ENCODE assay signal across 15 cellular contexts in genomic region chr4:7049739-7050138, GRCh38.
"Had no signal": no experiment of that assay in that cellular context is flagged by ENCODE, and none has a peak within 500 bp of the region (broad histone marks: within the 10 kb centered on the region; RNA-seq: fewer than 3 reads in every experiment).

No MANE protein-coding gene starts in this region.

- H3K27me3 Mint-ChIP-seq: activated naive CD8-positive, alpha-beta T cell treated with anti-CD3 and anti-CD28 coated beads, Interleukin-2, amount 10 ng/mL, durations not matched to agents 7 days and 5 days had no signal

- H3K27ac Mint-ChIP-seq: activated naive CD8-positive, alpha-beta T cell treated with anti-CD3 and anti-CD28 coated beads, Interleukin-2, amount 10 ng/mL, durations not matched to agents 7 days and 5 days; neural progenitor cell had no signal

- DNase-seq: activated CD4-positive, alpha-beta T cell treated with anti-CD3 and anti-CD28 coated beads, Interleukin-2, amount 50 U/mL, for 4 hours; activated gamma-delta T cell; activated naive CD8-positive, alpha-beta T cell treated with anti-CD3 and anti-CD28 coated beads, Interleukin-2, amount 10 ng/mL, durations not matched to agents 7 days and 5 days; activated T-cell treated with anti-CD3 and anti-CD28 coated beads, Interleukin-2, amount 50 U/mL, for 48 hours; dermis blood vessel endothelial cell; heart right ventricle; stimulated activated naive CD4-positive, alpha-beta T cell treated with Interleukin-2 at 50 U/mL for 16 hours; T-helper 2 cell; transverse colon had no signal

- H3K36me3 ChIP-seq: breast epithelium, neural progenitor cell, ovary had no signal

- H3K9ac ChIP-seq: neural progenitor cell had no signal

- H3K4me1 ChIP-seq: neural progenitor cell had no signal

- H3K27ac ChIP-seq: breast epithelium, neural progenitor cell, transverse colon had no signal

- H3K4me3 ChIP-seq: breast epithelium, heart right ventricle, lung, neural progenitor cell, transverse colon had no signal

- H2AFZ ChIP-seq: neural progenitor cell had no signal

- H3K4me3 Mint-ChIP-seq: activated naive CD8-positive, alpha-beta T cell treated with anti-CD3 and anti-CD28 coated beads, Interleukin-2, amount 10 ng/mL, durations not matched to agents 7 days and 5 days; neural progenitor cell had no signal

- H3K9me3 Mint-ChIP-seq: activated naive CD8-positive, alpha-beta T cell treated with anti-CD3 and anti-CD28 coated beads, Interleukin-2, amount 10 ng/mL, durations not matched to agents 7 days and 5 days; neural progenitor cell had no signal

- H3K9me3 ChIP-seq: breast epithelium, heart right ventricle, ovary, transverse colon had no signal

- H3K4me2 ChIP-seq: neural progenitor cell had no signal

- FAIRE-seq: frontal cortex, TTC549 had no signal

- H3K27me3 ChIP-seq: breast epithelium, heart right ventricle, neural progenitor cell, ovary, transverse colon had no signal
